21 cellular contexts compared by ENCODE assay signal in the genomic region with DNA sequence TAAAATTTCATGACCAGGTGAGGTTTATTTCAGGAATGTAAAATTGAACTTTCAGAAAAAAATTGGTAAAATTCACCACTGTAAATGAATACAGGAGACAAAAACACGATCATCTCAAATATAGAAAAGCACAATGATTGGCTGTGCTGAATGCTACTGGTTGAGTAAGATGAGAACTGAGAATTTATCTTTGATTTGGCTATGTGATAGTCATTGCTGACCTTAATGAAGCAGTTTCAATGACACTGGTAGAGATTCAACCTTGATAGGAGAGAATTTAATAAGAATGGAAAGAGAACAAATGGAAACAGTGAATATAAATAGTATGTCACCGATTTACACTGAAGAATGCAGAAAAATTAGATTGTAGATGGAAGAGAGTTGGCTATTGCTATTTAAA. TPM values are rescaled to one million over a fixed set of nuclear protein-coding genes. Genes with fewer than 3 reads are reported as not detected.
A peak's percentile ranks its signal among the peaks of the same experiment; 100 is the strongest.
DNase-seq lines count a peak whose midpoint lies in the region; ATAC-seq lines count a peak whose summit lies in the region.
"Had no signal": no experiment of that assay in that cellular context is flagged by ENCODE, and none has a peak within 500 bp of the region (broad histone marks: within the 10 kb centered on the region; RNA-seq: fewer than 3 reads in every experiment).

No MANE protein-coding gene starts in this region.

- ATAC-seq in activated T-helper 17 cell treated with anti-CD3 and anti-CD28 coated beads, Interleukin-2, amount 50 U/mL, for 72 hours (replicated peaks): peak; percentile 48
- ATAC-seq in stimulated activated effector memory CD8-positive, alpha-beta T cell treated with anti-CD3 and anti-CD28 coated beads, Interleukin-12 subunit alpha, Interleukin-12 subunit beta, amount 100 ng/mL, for 72 hours: peak; percentile 72

- H3K9me3 Mint-ChIP-seq in activated CD4-positive, alpha-beta T cell treated with anti-CD3 and anti-CD28 coated beads, Interleukin-2, amount 10 ng/mL, durations not matched to agents 24 days and 14 days: peaks cover 29% of the 10 kb centered on the region
- peaks cover 17% of the 10 kb centered on the region for H3K9me3 Mint-ChIP-seq in activated naive CD8-positive, alpha-beta T cell (ENCODE audit: low read depth)
- peaks cover 23% of the 10 kb centered on the region for H3K9me3 Mint-ChIP-seq in activated naive CD8-positive, alpha-beta T cell treated with anti-CD3 and anti-CD28 coated beads for 36 hours
- peaks cover 16% of the 10 kb centered on the region for H3K9me3 Mint-ChIP-seq in activated T-helper 17 cell treated with anti-CD3 and anti-CD28 coated beads, Interleukin-2, amount 50 U/mL, for 72 hours
- peaks cover 11% of the 10 kb centered on the region for H3K9me3 Mint-ChIP-seq in stimulated activated effector memory CD8-positive, alpha-beta T cell treated with anti-CD3 and anti-CD28 coated beads, Interleukin-12 subunit alpha, Interleukin-12 subunit beta, amount 100 ng/mL, for 72 hours

- DNase-seq in activated CD4-positive, alpha-beta T cell treated with anti-CD3 and anti-CD28 coated beads, Interleukin-2, amount 10 ng/mL, durations not matched to agents 24 days and 14 days: no peak
- no peak for DNase-seq in activated CD4-positive, alpha-beta T cell treated with anti-CD3 and anti-CD28 coated beads, Interleukin-2, amount 50 U/mL, for 4 hours
- DNase-seq in activated naive CD8-positive, alpha-beta T cell treated with anti-CD3 and anti-CD28 coated beads for 36 hours: no peak
- DNase-seq in stimulated activated effector memory CD8-positive, alpha-beta T cell treated with anti-CD3 and anti-CD28 coated beads, Interleukin-12 subunit alpha, Interleukin-12 subunit beta, amount 100 ng/mL, for 72 hours (ENCODE audit: low spot score in 2 of 2): no peak
- DNase-seq in mesenteric fat pad (ENCODE audit: low spot score): no peak
- no peak for DNase-seq in retina
- DNase-seq: C1 segment of cervical spinal cord; Calu3; CD4-positive, alpha-beta memory T cell; COR-L47; DMS53; DMS79 treated with DMSO at 0.1 percent for 48 hours; GF-D8; GM23248; H7; HCEC 1CT had no signal

- peaks cover 13% of the 10 kb centered on the region for H3K4me1 Mint-ChIP-seq in activated CD4-positive, alpha-beta T cell treated with anti-CD3 and anti-CD28 coated beads, Interleukin-2, amount 10 ng/mL, durations not matched to agents 24 days and 14 days
- no peaks in the 10 kb centered on the region for H3K4me1 Mint-ChIP-seq in activated naive CD8-positive, alpha-beta T cell (ENCODE audit: low read depth)
- H3K4me1 Mint-ChIP-seq in activated naive CD8-positive, alpha-beta T cell treated with anti-CD3 and anti-CD28 coated beads for 36 hours: peaks cover 3% of the 10 kb centered on the region
- no peaks in the 10 kb centered on the region for H3K4me1 Mint-ChIP-seq in activated T-helper 17 cell treated with anti-CD3 and anti-CD28 coated beads, Interleukin-2, amount 50 U/mL, for 72 hours
- peaks cover 7% of the 10 kb centered on the region for H3K4me1 Mint-ChIP-seq in stimulated activated effector memory CD8-positive, alpha-beta T cell treated with anti-CD3 and anti-CD28 coated beads, Interleukin-12 subunit alpha, Interleukin-12 subunit beta, amount 100 ng/mL, for 72 hours
- H3K4me1 Mint-ChIP-seq: CD4-positive, alpha-beta memory T cell had no signal

- peak overlapping the region; percentile 65 for H3K27ac Mint-ChIP-seq in activated CD4-positive, alpha-beta T cell treated with anti-CD3 and anti-CD28 coated beads, Interleukin-2, amount 10 ng/mL, durations not matched to agents 24 days and 14 days
- peak overlapping the region; percentile 4 for H3K27ac Mint-ChIP-seq in activated naive CD8-positive, alpha-beta T cell
- H3K27ac Mint-ChIP-seq in activated naive CD8-positive, alpha-beta T cell treated with anti-CD3 and anti-CD28 coated beads for 36 hours: no peak overlapping the region
- peak overlapping the region; percentile 9 for H3K27ac Mint-ChIP-seq in activated T-helper 17 cell treated with anti-CD3 and anti-CD28 coated beads, Interleukin-2, amount 50 U/mL, for 72 hours
- H3K27ac Mint-ChIP-seq in stimulated activated effector memory CD8-positive, alpha-beta T cell treated with anti-CD3 and anti-CD28 coated beads, Interleukin-12 subunit alpha, Interleukin-12 subunit beta, amount 100 ng/mL, for 72 hours: no peak overlapping the region
- H3K27ac Mint-ChIP-seq: CD4-positive, alpha-beta memory T cell had no signal

- no peak overlapping the region for H3K4me3 Mint-ChIP-seq in activated CD4-positive, alpha-beta T cell treated with anti-CD3 and anti-CD28 coated beads, Interleukin-2, amount 10 ng/mL, durations not matched to agents 24 days and 14 days
- no peak overlapping the region for H3K4me3 Mint-ChIP-seq in activated naive CD8-positive, alpha-beta T cell
- no peak overlapping the region for H3K4me3 Mint-ChIP-seq in activated naive CD8-positive, alpha-beta T cell treated with anti-CD3 and anti-CD28 coated beads for 36 hours
- no peak overlapping the region for H3K4me3 Mint-ChIP-seq in activated T-helper 17 cell treated with anti-CD3 and anti-CD28 coated beads, Interleukin-2, amount 50 U/mL, for 72 hours
- H3K4me3 Mint-ChIP-seq in stimulated activated effector memory CD8-positive, alpha-beta T cell treated with anti-CD3 and anti-CD28 coated beads, Interleukin-12 subunit alpha, Interleukin-12 subunit beta, amount 100 ng/mL, for 72 hours: no peak overlapping the region
- H3K4me3 Mint-ChIP-seq: CD4-positive, alpha-beta memory T cell had no signal

- no peaks in the 10 kb centered on the region for H3K27me3 Mint-ChIP-seq in activated CD4-positive, alpha-beta T cell treated with anti-CD3 and anti-CD28 coated beads, Interleukin-2, amount 10 ng/mL, durations not matched to agents 24 days and 14 days
- no peaks in the 10 kb centered on the region for H3K27me3 Mint-ChIP-seq in activated naive CD8-positive, alpha-beta T cell
- no peaks in the 10 kb centered on the region for H3K27me3 Mint-ChIP-seq in activated naive CD8-positive, alpha-beta T cell treated with anti-CD3 and anti-CD28 coated beads for 36 hours
- H3K27me3 Mint-ChIP-seq in activated T-helper 17 cell treated with anti-CD3 and anti-CD28 coated beads, Interleukin-2, amount 50 U/mL, for 72 hours: no peaks in the 10 kb centered on the region
- H3K27me3 Mint-ChIP-seq: CD4-positive, alpha-beta memory T cell had no signal

- H3K36me3 Mint-ChIP-seq in activated CD4-positive, alpha-beta T cell treated with anti-CD3 and anti-CD28 coated beads, Interleukin-2, amount 10 ng/mL, durations not matched to agents 24 days and 14 days (ENCODE audit: low read depth): peaks cover 65% of the 10 kb centered on the region
- peaks cover 29% of the 10 kb centered on the region for H3K36me3 Mint-ChIP-seq in activated naive CD8-positive, alpha-beta T cell
- H3K36me3 Mint-ChIP-seq in activated naive CD8-positive, alpha-beta T cell treated with anti-CD3 and anti-CD28 coated beads for 36 hours: peaks cover 46% of the 10 kb centered on the region
- no peaks in the 10 kb centered on the region for H3K36me3 Mint-ChIP-seq in activated T-helper 17 cell treated with anti-CD3 and anti-CD28 coated beads, Interleukin-2, amount 50 U/mL, for 72 hours (ENCODE audit: low read depth)
- no peaks in the 10 kb centered on the region for H3K36me3 Mint-ChIP-seq in stimulated activated effector memory CD8-positive, alpha-beta T cell treated with anti-CD3 and anti-CD28 coated beads, Interleukin-12 subunit alpha, Interleukin-12 subunit beta, amount 100 ng/mL, for 72 hours

- intact Hi-C loops in activated CD4-positive, alpha-beta T cell treated with anti-CD3 and anti-CD28 coated beads, Interleukin-2, amount 10 ng/mL, durations not matched to agents 24 days and 14 days (cut with micrococcal nuclease): no loop called here

RNA-seq across cellular contexts. Expression of a gene that starts 6.4 kb away (rescaled TPM):
- total RNA-seq in activated CD4-positive, alpha-beta T cell treated with anti-CD3 and anti-CD28 coated beads, Interleukin-2, amount 10 ng/mL, durations not matched to agents 24 days and 14 days: 6.3 and 8.4 TPM in 2 replicates
- total RNA-seq in activated naive CD8-positive, alpha-beta T cell treated with anti-CD3 and anti-CD28 coated beads for 36 hours: under 1 TPM in 1 of 2 experiments, not detected in 1; 0.68 TPM
- total RNA-seq in activated T-helper 17 cell treated with anti-CD3 and anti-CD28 coated beads, Interleukin-2, amount 50 U/mL, for 72 hours: under 1 TPM; 0.45 to 0.71 TPM
- not detected for total RNA-seq in mesenteric fat pad
- total RNA-seq: Calu3; CD4-positive, alpha-beta memory T cell; Daoy; G401; GM23248; H1; H7 had no signal

Comparison
In these comparisons a context has a peak if more than half of its experiments do, and no peak if none do; other contexts are left out.
1. H3K27ac Mint-ChIP-seq: peak in activated CD4-positive, alpha-beta T cell treated with anti-CD3 and anti-CD28 coated beads, Interleukin-2, amount 10 ng/mL, durations not matched to agents 24 days and 14 days (single experiment), activated naive CD8-positive, alpha-beta T cell (single experiment) and activated T-helper 17 cell treated with anti-CD3 and anti-CD28 coated beads, Interleukin-2, amount 50 U/mL, for 72 hours (single experiment); none in activated naive CD8-positive, alpha-beta T cell treated with anti-CD3 and anti-CD28 coated beads for 36 hours (single experiment) and stimulated activated effector memory CD8-positive, alpha-beta T cell treated with anti-CD3 and anti-CD28 coated beads, Interleukin-12 subunit alpha, Interleukin-12 subunit beta, amount 100 ng/mL, for 72 hours (single experiment).